In the genomic region with DNA sequence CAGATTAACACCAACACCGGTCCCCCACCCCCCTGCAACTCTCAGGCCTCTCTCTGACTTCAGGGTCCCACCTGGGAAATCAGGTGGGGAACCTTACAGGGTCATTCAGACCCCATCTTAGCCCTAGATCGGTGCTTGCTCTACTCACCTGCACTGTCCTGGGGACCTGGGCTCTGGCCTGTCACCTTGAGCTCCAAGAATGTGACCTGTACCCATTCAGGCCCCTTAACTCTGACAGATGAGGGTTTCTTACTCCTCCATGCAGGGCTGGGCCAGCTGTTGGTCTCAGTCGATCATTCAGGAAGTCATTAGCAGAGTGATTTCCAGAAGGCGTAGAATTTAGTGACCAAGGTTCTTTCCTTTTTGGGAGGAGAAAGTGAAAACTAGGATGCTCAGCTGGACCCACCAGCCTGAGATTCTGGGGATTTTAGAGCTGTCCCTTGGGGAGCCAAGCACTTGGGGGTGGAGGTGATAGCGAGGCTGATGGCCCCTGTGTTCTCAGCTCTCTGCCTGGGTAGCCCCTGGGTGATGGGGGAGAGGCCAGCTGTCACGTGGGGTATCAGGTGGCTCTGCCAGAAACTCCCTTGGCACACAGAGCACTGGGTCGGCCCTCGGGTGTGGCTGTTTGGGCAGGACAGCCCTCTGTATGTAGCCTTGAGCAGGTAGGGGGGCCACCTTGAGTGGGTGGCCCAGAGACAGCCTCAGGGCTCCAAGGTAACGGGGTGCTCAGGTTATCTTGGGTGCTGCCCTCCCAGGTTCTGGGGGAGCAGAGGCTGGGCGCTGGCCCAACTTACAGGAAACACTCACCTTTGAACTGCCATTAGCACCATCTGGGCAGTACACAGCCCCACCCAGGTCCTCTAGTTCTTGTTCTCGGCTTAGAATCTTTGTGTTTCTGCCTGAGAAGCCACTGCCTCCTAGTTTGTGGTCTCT, we compare ENCODE assay signal across 8 cellular contexts. TPM values are rescaled to one million over a fixed set of nuclear protein-coding genes. Genes with fewer than 3 reads are reported as not detected.
A peak's percentile ranks its signal among the peaks of the same experiment; 100 is the strongest.
DNase-seq lines count a peak whose midpoint lies in the region; ATAC-seq and TF ChIP-seq lines count a peak whose summit lies in the region.

No MANE protein-coding gene starts in this region.

- peaks cover 14 to 17% (median 16%) of the 10 kb centered on the region in 3 donors for H3K36me3 ChIP-seq in skeletal muscle tissue (ENCODE audit: control insufficient read depth in 3 of 3, insufficient read depth in 3 of 3, low read length in 3 of 3)

- H3K9me3 Mint-ChIP-seq in activated T-cell treated with anti-CD3 and anti-CD28 coated beads, Interleukin-2, amount 50 U/mL, for 4 hours, result no peaks in the 10 kb centered on the region

- peak; percentile 74 for DNase-seq in activated CD8-positive, alpha-beta memory T cell treated with anti-CD3 and anti-CD28 coated beads for 24 hours
- no peak for DNase-seq in activated CD8-positive, alpha-beta memory T cell treated with anti-CD3 and anti-CD28 coated beads, Interleukin-2, amount 50 U/mL, for 4 hours
- DNase-seq in HL-60 (ENCODE audit: low read depth in 1 of 2, low spot score in 1 of 2) (no peak), glomerular visceral epithelial cell (ENCODE audit: extremely low spot score) (peak; percentile 49), SKM-1 treated with dmso at 0.1 percent for 144 hours (lab: John Stamatoyannopoulos, UW; ENCODE audit: unreplicated experiment) (no peak), germinal center (ENCODE audit: low spot score) (no peak)
- DNase-seq in activated T-cell treated with anti-CD3 and anti-CD28 coated beads, Interleukin-2, amount 50 U/mL, for 4 hours, result peak; percentile 31

- H3K4me3 Mint-ChIP-seq in activated T-cell treated with anti-CD3 and anti-CD28 coated beads, Interleukin-2, amount 50 U/mL, for 4 hours, result peak overlapping the region; percentile 91

- peaks cover 19% of the 10 kb centered on the region for H3K36me3 Mint-ChIP-seq in activated T-cell treated with anti-CD3 and anti-CD28 coated beads, Interleukin-2, amount 50 U/mL, for 4 hours (ENCODE audit: insufficient read depth)

- peaks cover 65 to 75% (median 69%) of the 10 kb centered on the region in 3 donors for H3K4me1 ChIP-seq in skeletal muscle tissue (ENCODE audit: control insufficient read depth in 3 of 3, insufficient read depth in 3 of 3, low read length in 3 of 3)

- H3K27me3 Mint-ChIP-seq in activated T-cell treated with anti-CD3 and anti-CD28 coated beads, Interleukin-2, amount 50 U/mL, for 4 hours (ENCODE audit: low read depth), result no peaks in the 10 kb centered on the region

- H3K27ac ChIP-seq in HL-60 (replicated peaks) (no peak overlapping the region), skeletal muscle tissue (ENCODE audit: low read depth, low read length) (peak overlapping the region; percentile 93)

- H3K4me3 ChIP-seq in HL-60 (replicated peaks; ENCODE audit: insufficient read depth, low read length), result peak overlapping the region; percentile 46
- peak overlapping the region; percentile 85 to 94 (median 89) for H3K4me3 ChIP-seq in skeletal muscle tissue (ENCODE audit: low read length in 3 of 3)

- no peak for TF ChIP-seq CTCF in HL-60 (IDR thresholded peaks at IDR 0.05; ENCODE audit: insufficient read depth, low read length)

- peaks cover 75% of the 10 kb centered on the region for H3K4me1 Mint-ChIP-seq in activated T-cell treated with anti-CD3 and anti-CD28 coated beads, Interleukin-2, amount 50 U/mL, for 4 hours (ENCODE audit: low read depth)

- peak in 1 of 2 donors; percentile 2 for ATAC-seq in activated T-cell treated with anti-CD3 and anti-CD28 coated beads, Interleukin-2, amount 50 U/mL, for 4 hours

- H3K9me3 ChIP-seq in skeletal muscle tissue (ENCODE audit: control insufficient read depth in 3 of 3, low read length in 3 of 3), result no peaks in the 10 kb centered on the region

- H3K27me3 ChIP-seq in HL-60 (ENCODE audit: insufficient read depth, poor library complexity, severe bottlenecking) (no peaks in the 10 kb centered on the region), skeletal muscle tissue (ENCODE audit: control insufficient read depth in 3 of 3, insufficient read depth in 3 of 3, low read length in 3 of 3) (no peaks in the 10 kb centered on the region)

- peak overlapping the region; percentile 75 to 92 (median 88) for H3K9ac ChIP-seq in skeletal muscle tissue (ENCODE audit: low read depth in 1 of 3, low read length in 3 of 3)

RNA-seq across cellular contexts. Expression of a gene that starts 0.7 kb away (rescaled TPM):
- total RNA-seq in activated T-cell treated with anti-CD3 and anti-CD28 coated beads, Interleukin-2, amount 50 U/mL, for 4 hours, result 10 to 100 TPM; 80.6 to 86.4 (median 85.8) TPM
- total RNA-seq in skeletal muscle tissue, result 28.2 TPM

RNA-seq across cellular contexts. Expression of a gene that starts 5.0 kb away (rescaled TPM):
- total RNA-seq in activated T-cell treated with anti-CD3 and anti-CD28 coated beads, Interleukin-2, amount 50 U/mL, for 4 hours, result 10 to 100 TPM; 35.2 to 40.9 (median 40.7) TPM
- total RNA-seq in skeletal muscle tissue, result 8.9 TPM

RNA-seq across cellular contexts. Expression of a gene that starts 9.0 kb away (rescaled TPM):
- 1 to 10 TPM in 1 of 3 donors, under 1 TPM in 2; 0.34 to 1.6 (median 0.76) TPM for total RNA-seq in activated T-cell treated with anti-CD3 and anti-CD28 coated beads, Interleukin-2, amount 50 U/mL, for 4 hours
- total RNA-seq in skeletal muscle tissue, result 0.52 TPM

RNA-seq across cellular contexts. Expression of a gene that starts 14.7 kb away (rescaled TPM):
- 100 to 1,000 TPM; 321 to 471 (median 409) TPM for total RNA-seq in activated T-cell treated with anti-CD3 and anti-CD28 coated beads, Interleukin-2, amount 50 U/mL, for 4 hours
- total RNA-seq in skeletal muscle tissue, result 141 TPM

RNA-seq across cellular contexts. Expression of a gene that starts 30.4 kb away (rescaled TPM):
- 10 to 100 TPM; 73.5 to 82.2 (median 79.7) TPM for total RNA-seq in activated T-cell treated with anti-CD3 and anti-CD28 coated beads, Interleukin-2, amount 50 U/mL, for 4 hours
- total RNA-seq in skeletal muscle tissue, result 33.4 TPM

Comparison
In these comparisons a context has a peak if more than half of its experiments do, and no peak if none do; other contexts are left out.
1. DNase-seq: peak in activated CD8-positive, alpha-beta memory T cell treated with anti-CD3 and anti-CD28 coated beads for 24 hours (single experiment), activated T-cell treated with anti-CD3 and anti-CD28 coated beads, Interleukin-2, amount 50 U/mL, for 4 hours (single experiment) and glomerular visceral epithelial cell (single experiment); none in activated CD8-positive, alpha-beta memory T cell treated with anti-CD3 and anti-CD28 coated beads, Interleukin-2, amount 50 U/mL, for 4 hours (single experiment), HL-60 (0 of 2), SKM-1 treated with dmso at 0.1 percent for 144 hours (single experiment) and germinal center (single experiment).